Comparison of ENCODE assay signal across 8 cellular contexts in the genomic region with DNA sequence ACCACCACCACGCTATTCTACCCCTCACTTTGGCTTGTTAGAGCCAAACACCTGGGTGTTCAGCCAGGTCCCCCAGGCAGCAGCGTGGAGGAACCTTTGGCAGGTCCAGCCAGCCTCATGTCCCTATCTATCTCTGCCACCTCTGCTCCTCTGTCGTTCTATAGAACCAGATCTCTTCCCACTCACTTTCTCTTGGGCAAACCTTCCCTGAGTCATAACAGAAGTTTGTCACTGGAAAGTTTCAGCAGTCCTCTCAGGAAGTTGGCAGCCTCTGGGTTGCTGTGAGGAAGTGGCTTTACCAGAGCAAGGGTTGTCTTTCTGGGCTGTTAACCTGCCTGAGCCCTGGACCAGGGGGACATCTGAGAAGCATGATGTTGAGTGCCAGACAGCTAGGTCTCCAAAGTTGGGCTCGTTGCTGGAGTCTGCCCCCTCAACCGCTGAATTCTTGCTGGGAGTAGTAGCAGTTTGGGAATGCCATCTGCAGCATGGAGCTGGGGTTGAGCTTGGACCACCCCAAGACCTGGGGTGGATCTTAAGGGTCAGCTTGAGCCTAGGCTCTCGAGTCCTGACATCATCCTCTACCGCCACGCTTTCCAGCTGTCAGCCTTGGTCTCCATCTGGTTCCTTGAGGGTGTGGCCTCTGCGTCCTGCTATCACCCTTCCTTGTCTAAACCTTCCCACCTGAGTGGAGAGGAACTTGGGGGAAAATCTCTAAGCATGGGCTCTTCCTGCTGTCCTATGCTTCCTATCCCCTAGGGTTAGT. TPM values are rescaled to one million over a fixed set of nuclear protein-coding genes. Genes with fewer than 3 reads are reported as not detected.
DNase-seq lines count a peak whose midpoint lies in the region; ATAC-seq lines count a peak whose summit lies in the region.

No MANE protein-coding gene starts in this region.

- H3K4me1 Mint-ChIP-seq in activated T-helper 17 cell treated with anti-CD3 and anti-CD28 coated beads, Interleukin-2, amount 50 U/mL, for 72 hours, result peaks cover 63% of the 10 kb centered on the region

- H3K4me1 ChIP-seq in rectal smooth muscle tissue (ENCODE audit: control insufficient read depth, insufficient read depth, low read length), result peaks cover 7% of the 10 kb centered on the region

- peaks cover 3% of the 10 kb centered on the region for H3K36me3 ChIP-seq in rectal smooth muscle tissue (ENCODE audit: control insufficient read depth, insufficient read depth, low read length)

- DNase-seq in GDM1 (lab: John Stamatoyannopoulos, UW) (peak; percentile 69), MV-4-11 (lab: John Stamatoyannopoulos, UW) (peak; percentile 87), glomerular visceral epithelial cell (ENCODE audit: extremely low spot score) (peak; percentile 47), SHP77 treated with DMSO at 0.1 percent for 48 hours (lab: John Stamatoyannopoulos, UW) (no peak), NCI-H446 (lab: John Stamatoyannopoulos, UW) (no peak)

- no peaks in the 10 kb centered on the region for H3K27me3 ChIP-seq in rectal smooth muscle tissue (ENCODE audit: control insufficient read depth, insufficient read depth, low read length)

- peak; percentile 31 for ATAC-seq in activated T-helper 17 cell treated with anti-CD3 and anti-CD28 coated beads, Interleukin-2, amount 50 U/mL, for 72 hours (replicated peaks)
- ATAC-seq in GM21786 (IDR thresholded peaks at IDR 0.05; ENCODE audit: unreplicated experiment), result no peak

- H3K27me3 Mint-ChIP-seq in activated T-helper 17 cell treated with anti-CD3 and anti-CD28 coated beads, Interleukin-2, amount 50 U/mL, for 72 hours, result no peaks in the 10 kb centered on the region

- H3K27ac Mint-ChIP-seq in activated T-helper 17 cell treated with anti-CD3 and anti-CD28 coated beads, Interleukin-2, amount 50 U/mL, for 72 hours, result peak overlapping the region; percentile 82

- H3K4me3 ChIP-seq in rectal smooth muscle tissue (ENCODE audit: low read length), result peak overlapping the region; percentile 75

- H3K9me3 Mint-ChIP-seq in activated T-helper 17 cell treated with anti-CD3 and anti-CD28 coated beads, Interleukin-2, amount 50 U/mL, for 72 hours, result no peaks in the 10 kb centered on the region

- peak overlapping the region; percentile 91 for H3K4me3 Mint-ChIP-seq in activated T-helper 17 cell treated with anti-CD3 and anti-CD28 coated beads, Interleukin-2, amount 50 U/mL, for 72 hours

- peaks cover 96% of the 10 kb centered on the region for H3K36me3 Mint-ChIP-seq in activated T-helper 17 cell treated with anti-CD3 and anti-CD28 coated beads, Interleukin-2, amount 50 U/mL, for 72 hours (ENCODE audit: low read depth)

- peak overlapping the region; percentile 75 for H3K9ac ChIP-seq in rectal smooth muscle tissue (ENCODE audit: low read length)

- peak overlapping the region; percentile 68 for H3K27ac ChIP-seq in rectal smooth muscle tissue (ENCODE audit: low read depth, low read length)

RNA-seq across cellular contexts. Expression of a gene that starts 0.9 kb away (rescaled TPM):
- total RNA-seq in activated T-helper 17 cell treated with anti-CD3 and anti-CD28 coated beads, Interleukin-2, amount 50 U/mL, for 72 hours, result 100 to 1,000 TPM; 258 to 280 TPM

RNA-seq across cellular contexts. Expression of a gene that starts 27.4 kb away (rescaled TPM):
- 10 to 100 TPM; 17.9 to 23.2 TPM for total RNA-seq in activated T-helper 17 cell treated with anti-CD3 and anti-CD28 coated beads, Interleukin-2, amount 50 U/mL, for 72 hours

RNA-seq across cellular contexts. Expression of a gene that starts 38.7 kb away (rescaled TPM):
- total RNA-seq in activated T-helper 17 cell treated with anti-CD3 and anti-CD28 coated beads, Interleukin-2, amount 50 U/mL, for 72 hours, result 100 to 1,000 TPM; 218 to 542 TPM

RNA-seq across cellular contexts. Expression of a gene that starts 45.0 kb away (rescaled TPM):
- 10 to 100 TPM; 34.8 to 37.7 TPM for total RNA-seq in activated T-helper 17 cell treated with anti-CD3 and anti-CD28 coated beads, Interleukin-2, amount 50 U/mL, for 72 hours

Comparison
In these comparisons a context has a peak if more than half of its experiments do, and no peak if none do; other contexts are left out.
1. DNase-seq: peak in GDM1 (single experiment), MV-4-11 (single experiment) and glomerular visceral epithelial cell (single experiment); none in SHP77 treated with DMSO at 0.1 percent for 48 hours (single experiment) and NCI-H446 (0 of 2).